ENCODE assay signal across 24 cellular contexts in the genomic region with DNA sequence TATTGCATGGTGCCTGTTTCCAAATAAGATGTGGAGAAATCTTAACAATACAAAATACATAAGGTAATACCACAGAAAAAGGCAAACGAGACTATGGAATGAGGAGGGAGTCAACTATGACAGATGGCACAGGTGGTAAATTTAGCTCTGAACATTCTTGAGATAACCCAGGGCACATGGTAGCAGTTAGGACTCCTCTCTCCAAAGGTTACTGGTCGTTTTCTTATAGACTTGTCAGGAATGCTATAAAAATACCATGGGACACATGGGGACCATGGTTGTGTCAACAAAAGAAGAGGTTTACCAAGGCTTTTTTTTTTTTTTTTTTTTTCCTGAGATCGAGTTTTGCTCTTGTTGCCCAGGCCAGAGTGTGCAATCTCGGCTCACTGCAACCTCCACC.
"Had no signal": no experiment of that assay in that cellular context is flagged by ENCODE, and none has a peak within 500 bp of the region (broad histone marks: within the 10 kb centered on the region; RNA-seq: fewer than 3 reads in every experiment).

No MANE protein-coding gene starts in this region.

- H3K4me2 ChIP-seq: KMS-11 had no signal

- H3K36me3 ChIP-seq: adrenal gland, colonic mucosa, Peyer's patch had no signal

- H3K9me3 ChIP-seq: adrenal gland, colonic mucosa, Peyer's patch had no signal

- H3K27ac Mint-ChIP-seq: activated CD4-positive, alpha-beta memory T cell treated with anti-CD3 and anti-CD28 coated beads, Interleukin-2, amount 10 ng/mL, durations not matched to agents 7 days and 5 days; activated CD4-positive, alpha-beta T cell treated with anti-CD3 and anti-CD28 coated beads, Interleukin-2, amount 10 ng/mL, durations not matched to agents 24 days and 14 days; activated naive CD8-positive, alpha-beta T cell treated with anti-CD3 and anti-CD28 coated beads, Interleukin-2, amount 10 ng/mL, durations not matched to agents 7 days and 5 days; T-helper 1 cell treated with Interleukin-12 subunit alpha and Interleukin-12 subunit beta and Interleukin-4 antibody, amounts not matched to agents 30 μg/mL and 1 μg/mL, for 36 hours; WTC11 had no signal

- DNase-seq: activated CD4-positive, alpha-beta memory T cell treated with anti-CD3 and anti-CD28 coated beads, Interleukin-2, amount 10 ng/mL, durations not matched to agents 7 days and 5 days; activated CD4-positive, alpha-beta T cell treated with anti-CD3 and anti-CD28 coated beads for 1 hour; activated CD8-positive, alpha-beta memory T cell treated with anti-CD3 and anti-CD28 coated beads, Interleukin-2, amount 50 U/mL, for 48 hours; activated naive CD4-positive, alpha-beta T cell treated with anti-CD3 and anti-CD28 coated beads, Interleukin-2, amount 50 U/mL, for 16 hours; activated naive CD8-positive, alpha-beta T cell treated with anti-CD3 and anti-CD28 coated beads, Interleukin-2, amount 10 ng/mL, durations not matched to agents 7 days and 5 days; activated T-cell treated with anti-CD3 and anti-CD28 coated beads, Interleukin-2, amount 50 U/mL, for 1 hour; adrenal gland; anterior cingulate cortex; colonic mucosa; MM.1S; NCI-H1105 treated with DMSO at 0.1 percent for 48 hours; NCI-H1436 treated with DMSO at 0.1 percent for 48 hours; NCI-H187; NCI-H2081; NCI-H226; NCI-H526; NCI-H82; OCI-M1; Peyer's patch; SHP77 treated with DMSO at 0.1 percent for 48 hours had no signal

- H3K27ac ChIP-seq: adrenal gland, colonic mucosa, KMS-11, Peyer's patch had no signal

- H3K4me3 ChIP-seq: adrenal gland, colonic mucosa, Peyer's patch had no signal

- H3K4me3 Mint-ChIP-seq: activated CD4-positive, alpha-beta memory T cell treated with anti-CD3 and anti-CD28 coated beads, Interleukin-2, amount 10 ng/mL, durations not matched to agents 7 days and 5 days; activated CD4-positive, alpha-beta T cell treated with anti-CD3 and anti-CD28 coated beads, Interleukin-2, amount 10 ng/mL, durations not matched to agents 24 days and 14 days; activated naive CD8-positive, alpha-beta T cell treated with anti-CD3 and anti-CD28 coated beads, Interleukin-2, amount 10 ng/mL, durations not matched to agents 7 days and 5 days; T-helper 1 cell treated with Interleukin-12 subunit alpha and Interleukin-12 subunit beta and Interleukin-4 antibody, amounts not matched to agents 30 μg/mL and 1 μg/mL, for 36 hours; WTC11 had no signal

- H3K27me3 ChIP-seq: adrenal gland, colonic mucosa, Peyer's patch had no signal

- H3K9me3 Mint-ChIP-seq: activated CD4-positive, alpha-beta memory T cell treated with anti-CD3 and anti-CD28 coated beads, Interleukin-2, amount 10 ng/mL, durations not matched to agents 7 days and 5 days; activated CD4-positive, alpha-beta T cell treated with anti-CD3 and anti-CD28 coated beads, Interleukin-2, amount 10 ng/mL, durations not matched to agents 24 days and 14 days; activated naive CD8-positive, alpha-beta T cell treated with anti-CD3 and anti-CD28 coated beads, Interleukin-2, amount 10 ng/mL, durations not matched to agents 7 days and 5 days; T-helper 1 cell treated with Interleukin-12 subunit alpha and Interleukin-12 subunit beta and Interleukin-4 antibody, amounts not matched to agents 30 μg/mL and 1 μg/mL, for 36 hours; WTC11 had no signal

- H3K4me1 ChIP-seq: colonic mucosa, Peyer's patch had no signal

- H3K27me3 Mint-ChIP-seq: activated CD4-positive, alpha-beta memory T cell treated with anti-CD3 and anti-CD28 coated beads, Interleukin-2, amount 10 ng/mL, durations not matched to agents 7 days and 5 days; activated CD4-positive, alpha-beta T cell treated with anti-CD3 and anti-CD28 coated beads, Interleukin-2, amount 10 ng/mL, durations not matched to agents 24 days and 14 days; activated naive CD8-positive, alpha-beta T cell treated with anti-CD3 and anti-CD28 coated beads, Interleukin-2, amount 10 ng/mL, durations not matched to agents 7 days and 5 days had no signal

- H3K36me3 Mint-ChIP-seq: activated naive CD8-positive, alpha-beta T cell treated with anti-CD3 and anti-CD28 coated beads, Interleukin-2, amount 10 ng/mL, durations not matched to agents 7 days and 5 days; WTC11 had no signal
